16 cellular contexts compared by ENCODE assay signal in genomic region chr17:50380369-50381259, GRCh38. TPM values are rescaled to one million over a fixed set of nuclear protein-coding genes. Genes with fewer than 3 reads are reported as not detected.
A peak's percentile ranks its signal among the peaks of the same experiment; 100 is the strongest.
DNase-seq lines count a peak whose midpoint lies in the region; ATAC-seq, FAIRE-seq and TF ChIP-seq lines count a peak whose summit lies in the region.
"Had no signal": no experiment of that assay in that cellular context is flagged by ENCODE, and none has a peak within 500 bp of the region (broad histone marks: within the 10 kb centered on the region; RNA-seq: fewer than 3 reads in every experiment).

No MANE protein-coding gene starts in this region.

- CTCF ChIA-PET in A549 (lab: Yijun Ruan, JAX) = interaction anchor here (0.6 to 33.9 kb wide), 6 partner anchors 11 to 343 kb away, joined by 3 to 445 read pairs (median 5); partner anchors contain the start of gene LRRC59
- CTCF ChIA-PET in Panc1 (lab: Charles Lee) = interaction anchor here (1.5 kb wide), 1 partner anchor 17 kb away, joined by 3 read pairs; the partner anchor contains the start of gene LRRC59

- ATAC-seq in A549 = peak; percentile 27 to 36; a peak in 5 of 6 replicates
- ATAC-seq in Panc1 = peak; percentile 44
- ATAC-seq in GM18867 (IDR thresholded peaks at IDR 0.05; ENCODE audit: unreplicated experiment) = no peak

- TF ChIP-seq POLR2A in A549 (IDR thresholded peaks at IDR 0.05; ENCODE audit: low read length) (no peak), GM12891 (IDR thresholded peaks at IDR 0.05; ENCODE audit: low read depth, low read length) (peak; percentile 34), transverse colon (IDR thresholded peaks at IDR 0.05) (no peak)

- intact Hi-C loops in Panc1 (cut with micrococcal nuclease; ENCODE audit: unreplicated experiment) (no loop called here), transverse colon (cut with DNase I; ENCODE audit: low total_unique reads) (no loop called here)

- H3K4me2 ChIP-seq in A549 = no peak overlapping the region

- POLR2A ChIA-PET in A549 (lab: Yijun Ruan, JAX) (interaction anchor here (0.9 to 1.5 kb wide), 5 partner anchors 9 to 99 kb away, joined by 3 to 4 read pairs (median 3); partner anchors contain the start of gene XYLT2), Panc1 (lab: Charles Lee) (no interaction called here)

- H3K27me3 ChIP-seq in Panc1 (ENCODE audit: control insufficient read depth, insufficient read depth, low read length) = no peaks in the 10 kb centered on the region
- no peaks in the 10 kb centered on the region for H3K27me3 ChIP-seq in small intestine (ENCODE audit: control insufficient read depth in 2 of 2, insufficient read depth in 2 of 2, low read length in 2 of 2)
- H3K27me3 ChIP-seq in transverse colon = no peaks in the 10 kb centered on the region
- H3K27me3 ChIP-seq: BLaER1 treated with 17β-estradiol and CSF1 and Interleukin-3, amounts not matched to agents 10 nM and 100 nM; Peyer's patch had no signal

- BruUV-seq in Panc1 (replicated peaks; lab: Mats Ljungman, UMichigan) = no TSS peak

- peak; percentile 21; the same call in 2 of the 3 replicates for TF ChIP-seq CTCF in A549 (IDR thresholded peaks at IDR 0.05)
- no peak for TF ChIP-seq CTCF in Panc1 (IDR thresholded peaks at IDR 0.05)
- TF ChIP-seq CTCF in fibroblast of pulmonary artery (IDR thresholded peaks at IDR 0.05; ENCODE audit: low read length, missing control alignments) = peak; percentile 22
- TF ChIP-seq CTCF in transverse colon (IDR thresholded peaks at IDR 0.05) = no peak

- no peak overlapping the region for H3K27ac ChIP-seq in A549
- H3K27ac ChIP-seq in Panc1 (ENCODE audit: low read length) = no peak overlapping the region
- H3K27ac ChIP-seq in small intestine (ENCODE audit: low read depth in 1 of 2, low read length in 1 of 2) = no peak overlapping the region
- no peak overlapping the region for H3K27ac ChIP-seq in transverse colon
- H3K27ac ChIP-seq: BLaER1 treated with 17β-estradiol and CSF1 and Interleukin-3, amounts not matched to agents 10 nM and 100 nM; Peyer's patch had no signal

- in situ Hi-C loops in Panc1 (cut with HindIII; ENCODE audit: low pct_unique_long_range_greater_than_20kb, low sequenced_read_pairs) (no loop called here), transverse colon (cut with MboI; ENCODE audit: low pct_ligation_motif_present in 1 of 4, low pct_unique_long_range_greater_than_20kb in 1 of 4, low sequenced_read_pairs in 3 of 4) (no loop called here)

- no peak for TF ChIP-seq RAD21 in A549 (conservative IDR thresholded peaks at IDR 0.05 in 1 of 2, IDR thresholded peaks at IDR 0.05 in 1 of 2)

- H3K36me3 ChIP-seq in Panc1 (ENCODE audit: control insufficient read depth, insufficient read depth, low read length) (peaks cover 21% of the 10 kb centered on the region), small intestine (ENCODE audit: control insufficient read depth in 2 of 2, insufficient read depth in 2 of 2, low read length in 2 of 2) (peaks cover 9 to 18% of the 10 kb centered on the region in 2 donors), transverse colon (peaks cover 0 to 45% (median 24%) of the 10 kb centered on the region in 4 donors)

- no peak overlapping the region for H3K4me3 ChIP-seq in A549
- H3K4me3 ChIP-seq in Panc1 (ENCODE audit: low read depth in 2 of 2, low read length in 2 of 2) = no peak overlapping the region
- no peak overlapping the region for H3K4me3 ChIP-seq in fibroblast of pulmonary artery (replicated peaks; ENCODE audit: low read depth, low read length)
- H3K4me3 ChIP-seq in small intestine (ENCODE audit: low read depth in 1 of 2, low read length in 2 of 2) = no peak overlapping the region
- no peak overlapping the region for H3K4me3 ChIP-seq in transverse colon
- H3K4me3 ChIP-seq: BLaER1 treated with 17β-estradiol and CSF1 and Interleukin-3, amounts not matched to agents 10 nM and 100 nM; Peyer's patch had no signal

- DNase-seq in A549 (ENCODE audit: low read depth in 1 of 2, low spot score in 1 of 2) (no peak), GM12891 (ENCODE audit: insufficient read length, low spot score) (no peak), Panc1 (ENCODE audit: low read depth, low spot score) (no peak), fibroblast of pulmonary artery (ENCODE audit: low read depth) (no peak), small intestine (no peak), NCI-H1930 (lab: John Stamatoyannopoulos, UW) (no peak), transverse colon (no peak)
- DNase-seq: activated T-cell treated with anti-CD3 and anti-CD28 coated beads, Interleukin-2, amount 50 U/mL, for 1 hour; immature natural killer cell; naive B cell; Peyer's patch; stimulated activated CD4-positive, alpha-beta T cell treated with anti-CD3 and anti-CD28 coated beads, Interleukin-12 subunit alpha, Interleukin-12 subunit beta, amount 100 ng/mL, for 4 hours; stimulated activated CD8-positive, alpha-beta memory T cell treated with anti-CD3 and anti-CD28 coated beads, Interleukin-4, amount 100 ng/mL, for 48 hours had no signal

- no peak for FAIRE-seq in A549 (lab: Jason Lieb, UNC)
- FAIRE-seq in GM12891 (lab: Jason Lieb, UNC) = no peak
- FAIRE-seq in small intestine (lab: Jason Lieb, UNC) = no peak
- FAIRE-seq: urothelium cell line had no signal

- TF ChIP-seq EP300 in A549 (IDR thresholded peaks at IDR 0.05) (no peak), transverse colon (IDR thresholded peaks at IDR 0.05; ENCODE audit: low read depth) (no peak)

- no peaks in the 10 kb centered on the region for H3K4me1 ChIP-seq in A549
- H3K4me1 ChIP-seq in Panc1 (ENCODE audit: control insufficient read depth, insufficient read depth, low read length) = no peaks in the 10 kb centered on the region
- H3K4me1 ChIP-seq in small intestine (ENCODE audit: control insufficient read depth in 2 of 2, insufficient read depth in 1 of 2, low read depth in 1 of 2, low read length in 1 of 2) = no peaks in the 10 kb centered on the region
- peaks cover 0 to 2% (median 0%) of the 10 kb centered on the region in 4 donors for H3K4me1 ChIP-seq in transverse colon
- H3K4me1 ChIP-seq: Peyer's patch had no signal

- WGBS in A549 (ENCODE audit: missing lambda C conversion rate) = 91% methylated on average over 12 of the region's 13 CpGs
- WGBS in small intestine, 3 donors = 88 to 93% (median 90%) methylated on average over 13 of the region's 13 CpGs
- WGBS in transverse colon (ENCODE audit: low coverage in 1 of 2), 2 donors = 88% methylated on average over 13 of the region's 13 CpGs; no CpG with 5 or more reads in 1 of the 2 donors

- H3K9me3 ChIP-seq in A549 (no peaks in the 10 kb centered on the region), Panc1 (ENCODE audit: control insufficient read depth, insufficient read depth, low read depth, low read length) (no peaks in the 10 kb centered on the region), small intestine (ENCODE audit: control insufficient read depth, low read depth) (no peaks in the 10 kb centered on the region), transverse colon (no peaks in the 10 kb centered on the region)
- H3K9me3 ChIP-seq: BLaER1 treated with 17β-estradiol and CSF1 and Interleukin-3, amounts not matched to agents 10 nM and 100 nM; Peyer's patch had no signal

RNA-seq across cellular contexts. Expression of gene EME1, which starts 7.6 kb away (rescaled TPM):
- polyA plus RNA-seq in A549 (2011; rRNA removed) (26.3 and 29.9 TPM in 2 replicates), A549 (2017; fragmentation: RNase III; extraction: RNeasy Plus Mini Kit Qiagen cat#74134 plus additional on column Dnase treatment) (21.9 to 24.3 TPM (median 23.9 TPM) in 3 replicates), small intestine (1 to 10 TPM in 1 of 3 donors, not detected in 2; 2.5 TPM)
- polyA plus RNA-seq in A549 (2012; cell fraction: cytosol; rRNA removed) = 19.5 and 20.9 TPM in 2 replicates
- 60.7 and 91.1 TPM in 2 replicates for polyA plus RNA-seq in A549 (2012; cell fraction: nucleus; rRNA removed)
- polyA minus RNA-seq in A549 (2011; rRNA and poly(A)+ RNA removed) = 15.2 and 16.9 TPM in 2 replicates
- polyA plus RNA-seq in GM12891 (2012; ENCODE audit: low read depth, missing spikeins) = 17.9 TPM
- total RNA-seq in Panc1 (2021; ENCODE audit: unreplicated experiment) (15.3 TPM), transverse colon (1 to 10 TPM in 2 of 4 donors, not detected in 2; 1.4 to 1.6 TPM)
- 7.8 TPM for polyA plus RNA-seq in Panc1 (2012; ENCODE audit: insufficient read length)

RNA-seq across cellular contexts. Expression of gene MRPL27, which starts 7.6 kb away (rescaled TPM):
- polyA plus RNA-seq in A549 (2011; rRNA removed) = 149 and 173 TPM in 2 replicates
- polyA plus RNA-seq in A549 (2012; cell fraction: cytosol; rRNA removed) = 195 and 246 TPM in 2 replicates
- polyA plus RNA-seq in A549 (2012; cell fraction: nucleus; rRNA removed) = 123 and 149 TPM in 2 replicates
- 155 to 170 TPM (median 156 TPM) in 3 replicates for polyA plus RNA-seq in A549 (2017; fragmentation: RNase III; extraction: RNeasy Plus Mini Kit Qiagen cat#74134 plus additional on column Dnase treatment)
- 72.7 and 86.1 TPM in 2 replicates for polyA minus RNA-seq in A549 (2011; rRNA and poly(A)+ RNA removed)
- 77.1 TPM for polyA plus RNA-seq in GM12891 (2012; ENCODE audit: low read depth, missing spikeins)
- 136 TPM for total RNA-seq in Panc1 (2021; ENCODE audit: unreplicated experiment)
- 132 TPM for polyA plus RNA-seq in Panc1 (2012; ENCODE audit: insufficient read length)
- polyA plus RNA-seq in small intestine = 100 to 1,000 TPM; 146 to 247 (median 180) TPM
- total RNA-seq in transverse colon = 10 to 100 TPM in 3 of 4 donors, 1 to 10 TPM in 1; 4.9 to 97.5 (median 46.9) TPM

RNA-seq across cellular contexts. Expression of gene LRRC59, which starts 16.7 kb away (rescaled TPM):
- polyA plus RNA-seq in A549 (2011; rRNA removed) (228 and 237 TPM in 2 replicates), A549 (2017; fragmentation: RNase III; extraction: RNeasy Plus Mini Kit Qiagen cat#74134 plus additional on column Dnase treatment) (200 to 226 TPM (median 209 TPM) in 3 replicates), small intestine (100 to 1,000 TPM in 1 of 3 donors, 10 to 100 TPM in 2; 51.0 to 108 (median 53.2) TPM)
- 137 and 149 TPM in 2 replicates for polyA plus RNA-seq in A549 (2012; cell fraction: cytosol; rRNA removed)
- polyA plus RNA-seq in A549 (2012; cell fraction: nucleus; rRNA removed) = 106 and 109 TPM in 2 replicates
- 204 and 235 TPM in 2 replicates for polyA minus RNA-seq in A549 (2011; rRNA and poly(A)+ RNA removed)
- polyA plus RNA-seq in GM12891 (2012; ENCODE audit: low read depth, missing spikeins) = 37.7 TPM
- total RNA-seq in Panc1 (2021; ENCODE audit: unreplicated experiment) (167 TPM), transverse colon (10 to 100 TPM; 45.0 to 96.9 (median 64.4) TPM)
- 160 TPM for polyA plus RNA-seq in Panc1 (2012; ENCODE audit: insufficient read length)

RNA-seq across cellular contexts. Expression of gene XYLT2, which starts 34.7 kb away (rescaled TPM):
- polyA plus RNA-seq in A549 (2011; rRNA removed) (9.7 and 10.5 TPM in 2 replicates), A549 (2017; fragmentation: RNase III; extraction: RNeasy Plus Mini Kit Qiagen cat#74134 plus additional on column Dnase treatment) (13.7 to 15.9 TPM (median 15.8 TPM) in 3 replicates), small intestine (1 to 10 TPM; 3.8 to 9.2 (median 4.2) TPM)
- polyA plus RNA-seq in A549 (2012; cell fraction: cytosol; rRNA removed) = 14.3 and 19.8 TPM in 2 replicates
- 51.1 and 61.3 TPM in 2 replicates for polyA plus RNA-seq in A549 (2012; cell fraction: nucleus; rRNA removed)
- 23.1 and 26.8 TPM in 2 replicates for polyA minus RNA-seq in A549 (2011; rRNA and poly(A)+ RNA removed)
- 7.1 TPM for polyA plus RNA-seq in GM12891 (2012; ENCODE audit: low read depth, missing spikeins)
- total RNA-seq in Panc1 (2021; ENCODE audit: unreplicated experiment) (28.5 TPM), transverse colon (10 to 100 TPM; 21.3 to 27.3 (median 22.0) TPM)
- 42.0 TPM for polyA plus RNA-seq in Panc1 (2012; ENCODE audit: insufficient read length)

RNA-seq across cellular contexts. Expression of gene ACSF2, which starts 45.4 kb away (rescaled TPM):
- 28.9 and 33.6 TPM in 2 replicates for polyA plus RNA-seq in A549 (2011; rRNA removed)
- 14.0 and 17.2 TPM in 2 replicates for polyA plus RNA-seq in A549 (2012; cell fraction: cytosol; rRNA removed)
- 49.4 and 67.7 TPM in 2 replicates for polyA plus RNA-seq in A549 (2012; cell fraction: nucleus; rRNA removed)
- polyA plus RNA-seq in A549 (2017; fragmentation: RNase III; extraction: RNeasy Plus Mini Kit Qiagen cat#74134 plus additional on column Dnase treatment) = 16.3 to 24.4 TPM (median 21.5 TPM) in 3 replicates
- 45.1 and 48.8 TPM in 2 replicates for polyA minus RNA-seq in A549 (2011; rRNA and poly(A)+ RNA removed)
- polyA plus RNA-seq in GM12891 (2012; ENCODE audit: low read depth, missing spikeins) = 13.0 TPM
- 17.2 TPM for total RNA-seq in Panc1 (2021; ENCODE audit: unreplicated experiment)
- polyA plus RNA-seq in Panc1 (2012; ENCODE audit: insufficient read length) = 35.8 TPM
- 100 to 1,000 TPM in 2 of 3 donors, 10 to 100 TPM in 1; 13.5 to 259 (median 129) TPM for polyA plus RNA-seq in small intestine
- total RNA-seq in transverse colon = 100 to 1,000 TPM; 165 to 460 (median 190) TPM

Comparison
In these comparisons a context has a peak if more than half of its experiments do, and no peak if none do; other contexts are left out.
1. CTCF ChIP-seq: peak in A549 (single experiment) and fibroblast of pulmonary artery (single experiment); none in Panc1 (single experiment) and transverse colon (0 of 5).